ENCODE assay signal across 1 cellular context in genomic region chr5:56045469-56045868, GRCh38.
A peak's percentile ranks its signal among the peaks of the same experiment; 100 is the strongest.
TF ChIP-seq lines count a peak whose summit lies in the region.

No MANE protein-coding gene starts in this region.

TF ChIP-seq in HepG2, 621 proteins besides CTCF, POLR2A, EP300 and RAD21:
- TF ChIP-seq HDAC6 (IDR thresholded peaks at IDR 0.05; ENCODE audit: low read depth, low read length) (no peak), ZNF12 (CRISPR knock-in tag; IDR thresholded peaks at IDR 0.05) (peak; percentile 95)
